ENCODE assay signal across 20 cellular contexts in genomic region chr11:10632483-10632882, GRCh38.
DNase-seq lines count a peak whose midpoint lies in the region; ATAC-seq and TF ChIP-seq lines count a peak whose summit lies in the region.
"Had no signal": no experiment of that assay in that cellular context is flagged by ENCODE, and none has a peak within 500 bp of the region (broad histone marks: within the 10 kb centered on the region; RNA-seq: fewer than 3 reads in every experiment).

No MANE protein-coding gene starts in this region.

- CTCF ChIA-PET in activated CD4-positive, alpha-beta T cell treated with anti-CD3 and anti-CD28 coated beads for 36 hours (lab: Charles Lee): no interaction called here

- no peak overlapping the region for H3K27ac Mint-ChIP-seq in activated CD4-positive, alpha-beta T cell treated with anti-CD3 and anti-CD28 coated beads for 36 hours
- H3K27ac Mint-ChIP-seq in nephron: peak overlapping the region in 2 of 3 experiments; percentile 20 to 41

- TF ChIP-seq CTCF in nephron (IDR thresholded peaks at IDR 0.05; ENCODE audit: unreplicated experiment in 3 of 3): no peak

- POLR2A ChIA-PET in activated CD4-positive, alpha-beta T cell treated with anti-CD3 and anti-CD28 coated beads for 36 hours (lab: Charles Lee): no interaction called here

- DNase-seq in activated CD4-positive, alpha-beta T cell treated with anti-CD3 and anti-CD28 coated beads for 36 hours: peak; percentile 33
- no peak for DNase-seq in activated CD4-positive, alpha-beta T cell treated with anti-CD3 and anti-CD28 coated beads, Interleukin-2, amount 50 U/mL, for 48 hours
- DNase-seq in stimulated activated CD4-positive, alpha-beta T cell treated with anti-CD3 and anti-CD28 coated beads, Interleukin-15, amount 100 ng/mL, for 24 hours: peak; percentile 34
- no peak for DNase-seq in stimulated activated CD4-positive, alpha-beta T cell treated with anti-CD3 and anti-CD28 coated beads, Interleukin-4, amount 100 ng/mL, for 4 hours
- no peak for DNase-seq in T-helper 9 cell
- DNase-seq in NCI-H2107 (lab: John Stamatoyannopoulos, UW): no peak
- DNase-seq in NCI-H2196 (lab: John Stamatoyannopoulos, UW; ENCODE audit: unreplicated experiment): no peak
- DNase-seq: AML-193, DMS79, GOT3, KBM-7, NCI-H1105, NCI-H1694, NCI-H2227 treated with DMSO at 0.1 percent for 48 hours, NCI-H524, NCI-H82, OCI-M1, SHP77 had no signal

- H3K36me3 Mint-ChIP-seq in activated CD4-positive, alpha-beta T cell treated with anti-CD3 and anti-CD28 coated beads for 36 hours (ENCODE audit: low read depth): no peaks in the 10 kb centered on the region
- H3K36me3 Mint-ChIP-seq in nephron (ENCODE audit: low read depth): peaks cover 26% of the 10 kb centered on the region

- peak; percentile 63 for ATAC-seq in activated CD4-positive, alpha-beta T cell treated with anti-CD3 and anti-CD28 coated beads for 36 hours
- ATAC-seq: HepG2 had no signal

- H3K4me3 Mint-ChIP-seq in activated CD4-positive, alpha-beta T cell treated with anti-CD3 and anti-CD28 coated beads for 36 hours: no peak overlapping the region
- H3K4me3 Mint-ChIP-seq in nephron: no peak overlapping the region

- no peaks in the 10 kb centered on the region for H3K27me3 Mint-ChIP-seq in activated CD4-positive, alpha-beta T cell treated with anti-CD3 and anti-CD28 coated beads for 36 hours
- peaks cover 4% of the 10 kb centered on the region for H3K27me3 Mint-ChIP-seq in nephron (ENCODE audit: low read depth)

- intact Hi-C loops in activated CD4-positive, alpha-beta T cell treated with anti-CD3 and anti-CD28 coated beads for 36 hours (cut with DNase I, micrococcal nuclease): no loop called here

- peaks cover 8% of the 10 kb centered on the region for H3K4me1 Mint-ChIP-seq in activated CD4-positive, alpha-beta T cell treated with anti-CD3 and anti-CD28 coated beads for 36 hours
- H3K4me1 Mint-ChIP-seq in nephron: peaks cover 7% of the 10 kb centered on the region

- H3K9me3 Mint-ChIP-seq in activated CD4-positive, alpha-beta T cell treated with anti-CD3 and anti-CD28 coated beads for 36 hours (ENCODE audit: low read depth): no peaks in the 10 kb centered on the region
- H3K9me3 Mint-ChIP-seq in nephron: no peaks in the 10 kb centered on the region

Comparison
In these comparisons a context has a peak if more than half of its experiments do, and no peak if none do; other contexts are left out.
1. DNase-seq: peak in activated CD4-positive, alpha-beta T cell treated with anti-CD3 and anti-CD28 coated beads for 36 hours (single experiment) and stimulated activated CD4-positive, alpha-beta T cell treated with anti-CD3 and anti-CD28 coated beads, Interleukin-15, amount 100 ng/mL, for 24 hours (single experiment); none in activated CD4-positive, alpha-beta T cell treated with anti-CD3 and anti-CD28 coated beads, Interleukin-2, amount 50 U/mL, for 48 hours (0 of 2), stimulated activated CD4-positive, alpha-beta T cell treated with anti-CD3 and anti-CD28 coated beads, Interleukin-4, amount 100 ng/mL, for 4 hours (0 of 2), T-helper 9 cell (single experiment), NCI-H2107 (single experiment) and NCI-H2196 (single experiment).